ENCODE assay signal across 20 cellular contexts in genomic region chr9:81823672-81824554, GRCh38.
DNase-seq lines count a peak whose midpoint lies in the region; ATAC-seq, FAIRE-seq and TF ChIP-seq lines count a peak whose summit lies in the region.
"Had no signal": no experiment of that assay in that cellular context is flagged by ENCODE, and none has a peak within 500 bp of the region (broad histone marks: within the 10 kb centered on the region; RNA-seq: fewer than 3 reads in every experiment).

No MANE protein-coding gene starts in this region.

- peak overlapping the region; percentile 16 for H3K4me2 ChIP-seq in astrocyte (ENCODE audit: low read length)

- H3K4me1 ChIP-seq in astrocyte (ENCODE audit: insufficient read depth, low read length): peaks cover 55% of the 10 kb centered on the region

- peak; percentile 33 for DNase-seq in M059J (ENCODE audit: low read depth)
- DNase-seq in astrocyte (ENCODE audit: low read depth): peak; percentile 28
- peak; percentile 6 for DNase-seq in kidney glomerular epithelial cell (lab: John Stamatoyannopoulos, UW)
- peak; percentile 54 for DNase-seq in retina
- no peak for DNase-seq in Right ventricle myocardium inferior (ENCODE audit: missing footprints)
- no peak for DNase-seq in GF-D8 (lab: John Stamatoyannopoulos, UW)
- DNase-seq in D721Med (ENCODE audit: insufficient read length, low spot score): no peak
- DNase-seq: activated CD4-positive, alpha-beta T cell treated with anti-CD3 and anti-CD28 coated beads for 36 hours; activated CD8-positive, alpha-beta memory T cell treated with anti-CD3 and anti-CD28 coated beads, Interleukin-2, amount 10 ng/mL, durations not matched to agents 7 days and 5 days; activated effector memory CD4-positive, alpha-beta T cell treated with Interleukin-2 at 50 U/mL for 16 hours; left ventricle myocardium inferior; NCI-H146; sigmoid colon; stimulated activated naive CD4-positive, alpha-beta T cell treated with Interleukin-2 at 50 U/mL for 16 hours had no signal

- no peaks in the 10 kb centered on the region for H4K20me1 ChIP-seq in astrocyte (ENCODE audit: insufficient read depth, low read length)

- H3K9me3 Mint-ChIP-seq in astrocyte (ENCODE audit: unreplicated experiment): no peaks in the 10 kb centered on the region
- H3K9me3 Mint-ChIP-seq: type B pancreatic cell had no signal

- H3K27me3 Mint-ChIP-seq in astrocyte (ENCODE audit: low read depth, unreplicated experiment): no peaks in the 10 kb centered on the region
- H3K27me3 Mint-ChIP-seq: activated CD4-positive, alpha-beta T cell treated with anti-CD3 and anti-CD28 coated beads for 36 hours; activated CD8-positive, alpha-beta memory T cell treated with anti-CD3 and anti-CD28 coated beads, Interleukin-2, amount 10 ng/mL, durations not matched to agents 7 days and 5 days; B cell had no signal

- no peaks in the 10 kb centered on the region for H3K36me3 ChIP-seq in astrocyte (ENCODE audit: insufficient read depth, low read length)
- H3K36me3 ChIP-seq: cardiac muscle cell, esophagus muscularis mucosa, left ventricle myocardium inferior, sigmoid colon had no signal

- H2AFZ ChIP-seq in astrocyte (ENCODE audit: low read depth, low read length): no peak overlapping the region

- ATAC-seq in Right ventricle myocardium inferior: no peak
- no peak for ATAC-seq in HG03025 (IDR thresholded peaks at IDR 0.05; ENCODE audit: low FRiP score, unreplicated experiment)
- ATAC-seq: activated CD4-positive, alpha-beta T cell treated with anti-CD3 and anti-CD28 coated beads for 36 hours; activated CD8-positive, alpha-beta memory T cell treated with anti-CD3 and anti-CD28 coated beads, Interleukin-2, amount 10 ng/mL, durations not matched to agents 7 days and 5 days had no signal

- intact Hi-C loops in Right ventricle myocardium inferior (cut with DNase I): loop anchor here (10.0 kb wide), 1 partner anchor 139 kb away; the partner anchor contains the start of gene TLE1

- TF ChIP-seq CTCF in astrocyte (IDR thresholded peaks at IDR 0.05; ENCODE audit: insufficient read depth, low read depth, low read length) (no peak), D721Med (IDR thresholded peaks at IDR 0.05; ENCODE audit: insufficient read depth, missing control alignments) (no peak)

- no peak overlapping the region for H3K4me3 Mint-ChIP-seq in astrocyte (ENCODE audit: unreplicated experiment)
- H3K4me3 Mint-ChIP-seq: activated CD4-positive, alpha-beta T cell treated with anti-CD3 and anti-CD28 coated beads for 36 hours; activated CD8-positive, alpha-beta memory T cell treated with anti-CD3 and anti-CD28 coated beads, Interleukin-2, amount 10 ng/mL, durations not matched to agents 7 days and 5 days; B cell; type B pancreatic cell had no signal

- H3K4me3 ChIP-seq in astrocyte (ENCODE audit: insufficient read depth, low read depth, low read length): no peak overlapping the region
- H3K4me3 ChIP-seq: cardiac muscle cell, esophagus muscularis mucosa, left ventricle myocardium inferior, sigmoid colon had no signal

- peak; percentile 58 for FAIRE-seq in astrocyte (lab: Jason Lieb, UNC)
- no peak for FAIRE-seq in D721Med (lab: Jason Lieb, UNC)
- FAIRE-seq: GM19239 had no signal

- H3K36me3 Mint-ChIP-seq in astrocyte (ENCODE audit: low read depth, unreplicated experiment): no peaks in the 10 kb centered on the region
- H3K36me3 Mint-ChIP-seq: activated CD8-positive, alpha-beta memory T cell treated with anti-CD3 and anti-CD28 coated beads, Interleukin-2, amount 10 ng/mL, durations not matched to agents 7 days and 5 days; type B pancreatic cell had no signal

- H3K27me3 ChIP-seq in astrocyte (ENCODE audit: insufficient read depth, low read length): peaks cover 4% of the 10 kb centered on the region
- H3K27me3 ChIP-seq: esophagus muscularis mucosa, sigmoid colon had no signal

- H3K9ac ChIP-seq in astrocyte (ENCODE audit: low read length): no peak overlapping the region

- no peaks in the 10 kb centered on the region for H3K9me3 ChIP-seq in astrocyte (ENCODE audit: insufficient read depth, low read depth, low read length)
- H3K9me3 ChIP-seq: esophagus muscularis mucosa, left ventricle myocardium inferior, sigmoid colon had no signal

- H3K4me1 Mint-ChIP-seq in astrocyte (ENCODE audit: low read depth, unreplicated experiment): peaks cover 32% of the 10 kb centered on the region
- H3K4me1 Mint-ChIP-seq: activated CD4-positive, alpha-beta T cell treated with anti-CD3 and anti-CD28 coated beads for 36 hours; activated CD8-positive, alpha-beta memory T cell treated with anti-CD3 and anti-CD28 coated beads, Interleukin-2, amount 10 ng/mL, durations not matched to agents 7 days and 5 days had no signal

- no peak overlapping the region for H3K27ac Mint-ChIP-seq in astrocyte (ENCODE audit: unreplicated experiment)
- H3K27ac Mint-ChIP-seq: activated CD4-positive, alpha-beta T cell treated with anti-CD3 and anti-CD28 coated beads for 36 hours; activated CD8-positive, alpha-beta memory T cell treated with anti-CD3 and anti-CD28 coated beads, Interleukin-2, amount 10 ng/mL, durations not matched to agents 7 days and 5 days; B cell; type B pancreatic cell had no signal

- no peak overlapping the region for H3K27ac ChIP-seq in astrocyte (ENCODE audit: low read depth, low read length)
- H3K27ac ChIP-seq: cardiac muscle cell, left ventricle myocardium inferior had no signal

- no peaks in the 10 kb centered on the region for H3K79me2 ChIP-seq in astrocyte (ENCODE audit: insufficient read depth, low read length)

Comparison
In these comparisons a context has a peak if more than half of its experiments do, and no peak if none do; other contexts are left out.
1. DNase-seq: peak in M059J (single experiment), astrocyte (single experiment), kidney glomerular epithelial cell (single experiment) and retina (single experiment); none in Right ventricle myocardium inferior (single experiment), GF-D8 (single experiment) and D721Med (single experiment).